33 cellular contexts compared by ENCODE assay signal in the genomic region with DNA sequence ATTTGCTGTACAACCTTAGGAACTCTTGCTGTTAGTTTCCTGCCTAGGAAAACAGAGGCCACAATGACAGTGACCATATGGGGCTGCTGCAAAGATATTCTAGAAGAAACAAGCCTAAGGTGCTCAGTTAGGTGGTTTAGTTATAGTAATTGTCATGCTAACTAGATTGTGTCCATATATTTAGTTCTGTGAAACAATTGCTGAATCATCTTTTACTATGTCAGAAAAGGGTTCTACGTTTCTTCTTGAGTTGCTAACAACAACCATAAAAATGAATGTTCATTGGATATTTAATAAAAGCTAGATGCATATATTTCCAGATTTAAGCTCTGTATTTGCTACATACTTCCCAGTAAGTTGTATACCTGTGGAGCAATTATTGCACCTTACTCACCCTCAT.
"Had no signal": no experiment of that assay in that cellular context is flagged by ENCODE, and none has a peak within 500 bp of the region (broad histone marks: within the 10 kb centered on the region; RNA-seq: fewer than 3 reads in every experiment).

No MANE protein-coding gene starts in this region.

- H3K27me3 ChIP-seq: MG63 had no signal

- H3K36me3 ChIP-seq: MG63 had no signal

- H3K9me3 ChIP-seq: MG63 had no signal

- DNase-seq: Karpas-422, MG63, MM.1S, NCI-H1048, NCI-H1092, NCI-H1092 treated with DMSO at 0.1 percent for 48 hours, NCI-H1105, NCI-H1105 treated with DMSO at 0.1 percent for 48 hours, NCI-H1417, NCI-H1417 treated with DMSO at 0.1 percent for 48 hours, NCI-H1436, NCI-H1436 treated with DMSO at 0.1 percent for 48 hours, NCI-H146, NCI-H1694, NCI-H1694 treated with DMSO at 0.1 percent for 48 hours, NCI-H187, NCI-H187 treated with DMSO at 0.1 percent for 48 hours, NCI-H1930, NCI-H2029, NCI-H2029 treated with DMSO at 0.1 percent for 48 hours, NCI-H2081, NCI-H2081 treated with DMSO at 0.1 percent for 48 hours, NCI-H2107, NCI-H2171, NCI-H2171 treated with DMSO at 0.1 percent for 48 hours, NCI-H2227 treated with DMSO at 0.1 percent for 48 hours, NCI-H226, NCI-H345, NCI-H446, NCI-H510A, NCI-H510A treated with DMSO at 0.1 percent for 48 hours, NCI-H524, NCI-H524 treated with DMSO at 0.1 percent for 48 hours had no signal

- H3K4me3 ChIP-seq: MG63 had no signal
